ENCODE assay signal across 1 cellular context in the genomic region with DNA sequence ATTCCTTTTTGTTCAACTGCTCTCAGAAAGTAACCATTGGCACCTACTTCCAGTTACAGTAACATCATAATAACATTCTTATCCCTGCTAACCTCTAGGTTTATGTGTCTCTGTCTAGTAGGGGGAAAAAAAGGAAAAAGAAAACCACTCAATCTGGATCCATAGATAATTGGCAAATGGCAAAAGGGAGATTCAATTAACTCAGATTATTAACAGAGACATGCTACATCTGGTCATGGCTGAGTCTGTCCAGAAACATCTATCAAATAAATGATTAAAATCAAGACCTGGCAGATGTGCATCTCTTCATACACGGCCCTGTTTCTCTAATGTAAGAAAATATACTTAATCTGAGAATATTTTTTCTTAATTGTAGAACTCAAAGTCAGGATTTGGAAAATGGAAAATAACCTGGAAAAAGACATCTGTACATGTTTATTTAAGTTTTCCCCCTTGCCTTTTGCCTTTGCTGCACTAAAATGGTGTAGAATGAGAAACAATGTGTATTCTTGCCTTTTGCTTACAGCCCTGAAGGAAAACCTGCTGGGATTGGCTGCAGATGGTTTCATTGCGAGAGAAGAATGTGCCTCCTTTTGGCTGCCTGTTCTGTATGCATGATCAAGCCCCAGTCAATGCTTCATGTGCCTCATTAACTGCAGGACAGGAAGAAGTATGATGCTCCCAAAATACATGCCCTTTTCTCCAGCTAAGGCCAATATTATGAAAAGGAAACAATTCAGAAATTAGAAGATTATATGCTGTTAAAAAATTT.
TF ChIP-seq lines count a peak whose summit lies in the region.

No MANE protein-coding gene starts in this region.

TF ChIP-seq in GM12878, 131 proteins besides CTCF, POLR2A, EP300 and RAD21:
- TF ChIP-seq EZH2 (IDR thresholded peaks at IDR 0.05; ENCODE audit: borderline replicate concordance, control insufficient read depth, low read depth, low read length) (no peak), BRCA1 (IDR thresholded peaks at IDR 0.05; ENCODE audit: low read depth, low read length) (no peak), GABPA (IDR thresholded peaks at IDR 0.05; ENCODE audit: low read depth) (no peak), NBN (IDR thresholded peaks at IDR 0.05) (no peak), PAX8 (IDR thresholded peaks at IDR 0.05) (no peak), BMI1 (IDR thresholded peaks at IDR 0.05; ENCODE audit: borderline replicate concordance) (no peak), GATAD2B (conservative IDR thresholded peaks at IDR 0.05; ENCODE audit: low read depth) (no peak), MXI1 (IDR thresholded peaks at IDR 0.05; ENCODE audit: low read depth, low read length) (no peak), NFIC (IDR thresholded peaks at IDR 0.05; ENCODE audit: low read depth, low read length) (no peak), SMAD5 (IDR thresholded peaks at IDR 0.05; ENCODE audit: low read depth) (no peak), SUPT20H (IDR thresholded peaks at IDR 0.05; ENCODE audit: borderline replicate concordance, control insufficient read depth, low read depth, low read length) (no peak), RAD51 (IDR thresholded peaks at IDR 0.05) (no peak)
- TF ChIP-seq, protein P1, sequence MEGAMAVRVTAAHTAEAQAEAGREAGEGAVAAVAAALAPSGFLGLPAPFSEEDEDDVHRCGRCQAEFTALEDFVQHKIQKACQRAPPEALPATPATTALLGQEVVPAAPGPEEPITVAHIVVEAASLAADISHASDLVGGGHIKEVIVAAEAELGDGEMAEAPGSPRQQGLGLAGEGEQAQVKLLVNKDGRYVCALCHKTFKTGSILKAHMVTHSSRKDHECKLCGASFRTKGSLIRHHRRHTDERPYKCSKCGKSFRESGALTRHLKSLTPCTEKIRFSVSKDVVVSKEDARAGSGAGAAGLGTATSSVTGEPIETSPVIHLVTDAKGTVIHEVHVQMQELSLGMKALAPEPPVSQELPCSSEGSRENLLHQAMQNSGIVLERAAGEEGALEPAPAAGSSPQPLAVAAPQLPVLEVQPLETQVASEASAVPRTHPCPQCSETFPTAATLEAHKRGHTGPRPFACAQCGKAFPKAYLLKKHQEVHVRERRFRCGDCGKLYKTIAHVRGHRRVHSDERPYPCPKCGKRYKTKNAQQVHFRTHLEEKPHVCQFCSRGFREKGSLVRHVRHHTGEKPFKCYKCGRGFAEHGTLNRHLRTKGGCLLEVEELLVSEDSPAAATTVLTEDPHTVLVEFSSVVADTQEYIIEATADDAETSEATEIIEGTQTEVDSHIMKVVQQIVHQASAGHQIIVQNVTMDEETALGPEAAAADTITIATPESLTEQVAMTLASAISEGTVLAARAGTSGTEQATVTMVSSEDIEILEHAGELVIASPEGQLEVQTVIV (IDR thresholded peaks at IDR 0.05; ENCODE audit: borderline replicate concordance, partially characterized antibody): no peak
- TF ChIP-seq, protein P2, sequence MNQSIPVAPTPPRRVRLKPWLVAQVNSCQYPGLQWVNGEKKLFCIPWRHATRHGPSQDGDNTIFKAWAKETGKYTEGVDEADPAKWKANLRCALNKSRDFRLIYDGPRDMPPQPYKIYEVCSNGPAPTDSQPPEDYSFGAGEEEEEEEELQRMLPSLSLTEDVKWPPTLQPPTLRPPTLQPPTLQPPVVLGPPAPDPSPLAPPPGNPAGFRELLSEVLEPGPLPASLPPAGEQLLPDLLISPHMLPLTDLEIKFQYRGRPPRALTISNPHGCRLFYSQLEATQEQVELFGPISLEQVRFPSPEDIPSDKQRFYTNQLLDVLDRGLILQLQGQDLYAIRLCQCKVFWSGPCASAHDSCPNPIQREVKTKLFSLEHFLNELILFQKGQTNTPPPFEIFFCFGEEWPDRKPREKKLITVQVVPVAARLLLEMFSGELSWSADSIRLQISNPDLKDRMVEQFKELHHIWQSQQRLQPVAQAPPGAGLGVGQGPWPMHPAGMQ (IDR thresholded peaks at IDR 0.05; ENCODE audit: borderline replicate concordance): no peak
- TF ChIP-seq, protein P3, sequence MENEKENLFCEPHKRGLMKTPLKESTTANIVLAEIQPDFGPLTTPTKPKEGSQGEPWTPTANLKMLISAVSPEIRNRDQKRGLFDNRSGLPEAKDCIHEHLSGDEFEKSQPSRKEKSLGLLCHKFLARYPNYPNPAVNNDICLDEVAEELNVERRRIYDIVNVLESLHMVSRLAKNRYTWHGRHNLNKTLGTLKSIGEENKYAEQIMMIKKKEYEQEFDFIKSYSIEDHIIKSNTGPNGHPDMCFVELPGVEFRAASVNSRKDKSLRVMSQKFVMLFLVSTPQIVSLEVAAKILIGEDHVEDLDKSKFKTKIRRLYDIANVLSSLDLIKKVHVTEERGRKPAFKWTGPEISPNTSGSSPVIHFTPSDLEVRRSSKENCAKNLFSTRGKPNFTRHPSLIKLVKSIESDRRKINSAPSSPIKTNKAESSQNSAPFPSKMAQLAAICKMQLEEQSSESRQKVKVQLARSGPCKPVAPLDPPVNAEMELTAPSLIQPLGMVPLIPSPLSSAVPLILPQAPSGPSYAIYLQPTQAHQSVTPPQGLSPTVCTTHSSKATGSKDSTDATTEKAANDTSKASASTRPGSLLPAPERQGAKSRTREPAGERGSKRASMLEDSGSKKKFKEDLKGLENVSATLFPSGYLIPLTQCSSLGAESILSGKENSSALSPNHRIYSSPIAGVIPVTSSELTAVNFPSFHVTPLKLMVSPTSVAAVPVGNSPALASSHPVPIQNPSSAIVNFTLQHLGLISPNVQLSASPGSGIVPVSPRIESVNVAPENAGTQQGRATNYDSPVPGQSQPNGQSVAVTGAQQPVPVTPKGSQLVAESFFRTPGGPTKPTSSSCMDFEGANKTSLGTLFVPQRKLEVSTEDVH (IDR thresholded peaks at IDR 0.05; ENCODE audit: low read depth, partially characterized antibody): no peak
- TF ChIP-seq, protein P4, sequence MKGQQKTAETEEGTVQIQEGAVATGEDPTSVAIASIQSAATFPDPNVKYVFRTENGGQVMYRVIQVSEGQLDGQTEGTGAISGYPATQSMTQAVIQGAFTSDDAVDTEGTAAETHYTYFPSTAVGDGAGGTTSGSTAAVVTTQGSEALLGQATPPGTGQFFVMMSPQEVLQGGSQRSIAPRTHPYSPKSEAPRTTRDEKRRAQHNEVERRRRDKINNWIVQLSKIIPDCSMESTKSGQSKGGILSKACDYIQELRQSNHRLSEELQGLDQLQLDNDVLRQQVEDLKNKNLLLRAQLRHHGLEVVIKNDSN (IDR thresholded peaks at IDR 0.05; ENCODE audit: borderline replicate concordance, extremely low read length, insufficient read depth, low read depth, low read length): no peak
- TF ChIP-seq, protein P5, sequence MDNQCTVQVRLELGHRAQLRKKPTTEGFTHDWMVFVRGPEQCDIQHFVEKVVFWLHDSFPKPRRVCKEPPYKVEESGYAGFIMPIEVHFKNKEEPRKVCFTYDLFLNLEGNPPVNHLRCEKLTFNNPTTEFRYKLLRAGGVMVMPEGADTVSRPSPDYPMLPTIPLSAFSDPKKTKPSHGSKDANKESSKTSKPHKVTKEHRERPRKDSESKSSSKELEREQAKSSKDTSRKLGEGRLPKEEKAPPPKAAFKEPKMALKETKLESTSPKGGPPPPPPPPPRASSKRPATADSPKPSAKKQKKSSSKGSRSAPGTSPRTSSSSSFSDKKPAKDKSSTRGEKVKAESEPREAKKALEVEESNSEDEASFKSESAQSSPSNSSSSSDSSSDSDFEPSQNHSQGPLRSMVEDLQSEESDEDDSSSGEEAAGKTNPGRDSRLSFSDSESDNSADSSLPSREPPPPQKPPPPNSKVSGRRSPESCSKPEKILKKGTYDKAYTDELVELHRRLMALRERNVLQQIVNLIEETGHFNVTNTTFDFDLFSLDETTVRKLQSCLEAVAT (IDR thresholded peaks at IDR 0.05): no peak
TF ChIP-seq in GM12878: peak in this region for 0.
